In genomic region chr1:98005326-98006010, GRCh38 we compare ENCODE assay signal across 1 cellular context.
TF ChIP-seq lines count a peak whose summit lies in the region.

No MANE protein-coding gene starts in this region.

TF ChIP-seq in SK-N-SH, 30 proteins besides CTCF, POLR2A, EP300 and RAD21 (continued from another document):
- TF ChIP-seq EZH2phosphoT487 (IDR thresholded peaks at IDR 0.05; ENCODE audit: borderline replicate concordance, low read depth) (no peak), TAF1 (IDR thresholded peaks at IDR 0.05; ENCODE audit: borderline replicate concordance, low read depth, low read length) (no peak), POLR2AphosphoS5 (IDR thresholded peaks at IDR 0.05; ENCODE audit: low read depth, low read length) (peak; percentile 38; the same call in 1 of the 2 replicates), RFX5 (IDR thresholded peaks at IDR 0.05; ENCODE audit: low read length) (no peak), CHD2 (IDR thresholded peaks at IDR 0.05; ENCODE audit: low read length, partially characterized antibody) (no peak), SMC3 (IDR thresholded peaks at IDR 0.05; ENCODE audit: low read depth, low read length) (no peak), MAX (IDR thresholded peaks at IDR 0.05; ENCODE audit: low read depth) (0 out of 2 replicates have a peak, but pooled peaks have one; percentile 36), TCF12 (IDR thresholded peaks at IDR 0.05) (peak; percentile 83), YY1 (IDR thresholded peaks at IDR 0.05; ENCODE audit: low read depth) (no peak; the same call in 1 of the 2 replicates), PBX3 (IDR thresholded peaks at IDR 0.05) (peak; percentile 88), MXI1 (IDR thresholded peaks at IDR 0.05; ENCODE audit: low read depth, low read length) (no peak), FOXM1 (IDR thresholded peaks at IDR 0.05; ENCODE audit: low read depth) (peak; percentile 78; the same call in 1 of the 2 replicates), MEF2A (IDR thresholded peaks at IDR 0.05; ENCODE audit: borderline replicate concordance, low read depth) (peak; percentile 67), REST (IDR thresholded peaks at IDR 0.05; ENCODE audit: low read depth, low read length) (no peak), IRF3 (IDR thresholded peaks at IDR 0.05; ENCODE audit: low read depth, low read length) (no peak)
